Comparison of ENCODE assay signal across 9 cellular contexts in the genomic region with DNA sequence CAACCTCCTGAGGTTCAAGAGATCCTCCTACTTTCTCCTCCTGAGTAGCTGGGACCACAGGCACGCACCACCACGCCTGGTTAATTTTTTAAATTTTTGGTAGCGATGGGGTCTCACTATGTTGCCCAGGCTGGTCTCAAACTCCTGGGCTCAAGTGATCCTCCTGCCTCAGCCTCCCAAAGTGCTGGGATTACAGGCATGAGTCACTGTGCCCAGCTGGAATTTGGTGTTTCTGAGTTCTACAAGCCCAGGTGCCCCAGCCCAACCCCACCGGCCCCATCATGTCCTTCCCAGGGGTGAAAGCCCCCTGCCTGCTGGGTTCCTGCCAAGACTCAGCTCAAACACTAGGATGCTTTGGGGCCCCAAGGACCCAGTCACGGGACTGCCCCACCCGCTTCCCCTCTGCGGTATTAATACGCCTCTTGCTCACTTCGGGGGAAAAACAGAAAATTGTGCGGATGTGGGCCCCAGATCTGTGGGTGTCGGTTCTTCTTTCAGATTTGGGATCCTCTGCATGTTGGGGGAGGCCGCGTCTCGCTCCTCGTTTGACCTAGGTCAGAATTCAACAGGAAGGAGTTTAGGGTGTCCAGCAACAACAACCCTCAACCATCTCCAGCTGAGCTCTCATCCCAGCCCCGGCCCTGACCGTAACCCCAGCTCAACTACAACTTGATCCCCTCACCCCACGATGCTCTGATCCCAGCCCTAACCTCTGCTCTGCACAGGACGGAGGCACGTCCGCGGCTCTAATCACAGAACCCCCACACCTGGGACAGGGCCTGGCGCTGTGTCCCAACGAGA. TPM values are rescaled to one million over a fixed set of nuclear protein-coding genes. Genes with fewer than 3 reads are reported as not detected.
DNase-seq lines count a peak whose midpoint lies in the region; ATAC-seq and TF ChIP-seq lines count a peak whose summit lies in the region.
"Had no signal": no experiment of that assay in that cellular context is flagged by ENCODE, and none has a peak within 500 bp of the region (broad histone marks: within the 10 kb centered on the region; RNA-seq: fewer than 3 reads in every experiment).

No MANE protein-coding gene starts in this region.

- intact Hi-C loops in Right ventricle myocardium inferior (cut with DNase I), result no loop called here

- TF ChIP-seq CTCF in GM10266 (IDR thresholded peaks at IDR 0.05; ENCODE audit: control insufficient read depth, insufficient read depth, low read depth, missing control alignments), result no peak

- ATAC-seq in HG03108 (IDR thresholded peaks at IDR 0.05; ENCODE audit: unreplicated experiment) (peak; percentile 40), Right ventricle myocardium inferior (peak; percentile 45)

- DNase-seq in GM10266 (ENCODE audit: extremely low spot score), result peak; percentile 69
- DNase-seq in activated CD4-positive, alpha-beta T cell treated with anti-CD3 and anti-CD28 coated beads for 4 hours, result peak; percentile 69 to 75
- DNase-seq in Right ventricle myocardium inferior (ENCODE audit: missing footprints), result peak; percentile 77
- DNase-seq in stimulated activated CD8-positive, alpha-beta memory T cell treated with anti-CD3 and anti-CD28 coated beads, Interleukin-12 subunit alpha, Interleukin-12 subunit beta, amount 100 ng/mL, for 24 hours (ENCODE audit: extremely low read depth), result peak; percentile 61
- DNase-seq in NCI-H1417 (lab: John Stamatoyannopoulos, UW), result no peak
- DNase-seq in kidney glomerular epithelial cell (lab: John Stamatoyannopoulos, UW), result no peak
- DNase-seq in DMS79 (lab: John Stamatoyannopoulos, UW), result no peak

RNA-seq across cellular contexts. Expression of a gene that starts 3.7 kb away (rescaled TPM):
- total RNA-seq in Right ventricle myocardium inferior, result 0.30 TPM
- total RNA-seq: Daoy had no signal

RNA-seq across cellular contexts. Expression of a gene that starts 25.0 kb away (rescaled TPM):
- total RNA-seq in Right ventricle myocardium inferior, result 139 TPM

RNA-seq across cellular contexts. Expression of a gene that starts 26.3 kb away (rescaled TPM):
- 2.2 TPM for total RNA-seq in Right ventricle myocardium inferior
- total RNA-seq: Daoy had no signal

RNA-seq across cellular contexts. Expression of a gene that starts 28.7 kb away (rescaled TPM):
- total RNA-seq in Right ventricle myocardium inferior, result 1.1 TPM
- total RNA-seq: Daoy had no signal

RNA-seq across cellular contexts. Expression of a gene that starts 36.7 kb away (rescaled TPM):
- total RNA-seq in Right ventricle myocardium inferior, result 1.2 TPM
- total RNA-seq: Daoy had no signal

Comparison
In these comparisons a context has a peak if more than half of its experiments do, and no peak if none do; other contexts are left out.
1. DNase-seq: peak in GM10266 (single experiment), activated CD4-positive, alpha-beta T cell treated with anti-CD3 and anti-CD28 coated beads for 4 hours (2 of 2), Right ventricle myocardium inferior (single experiment) and stimulated activated CD8-positive, alpha-beta memory T cell treated with anti-CD3 and anti-CD28 coated beads, Interleukin-12 subunit alpha, Interleukin-12 subunit beta, amount 100 ng/mL, for 24 hours (single experiment); none in NCI-H1417 (0 of 3), kidney glomerular epithelial cell (single experiment) and DMS79 (single experiment).